ENCODE assay signal across 8 cellular contexts in the genomic region with DNA sequence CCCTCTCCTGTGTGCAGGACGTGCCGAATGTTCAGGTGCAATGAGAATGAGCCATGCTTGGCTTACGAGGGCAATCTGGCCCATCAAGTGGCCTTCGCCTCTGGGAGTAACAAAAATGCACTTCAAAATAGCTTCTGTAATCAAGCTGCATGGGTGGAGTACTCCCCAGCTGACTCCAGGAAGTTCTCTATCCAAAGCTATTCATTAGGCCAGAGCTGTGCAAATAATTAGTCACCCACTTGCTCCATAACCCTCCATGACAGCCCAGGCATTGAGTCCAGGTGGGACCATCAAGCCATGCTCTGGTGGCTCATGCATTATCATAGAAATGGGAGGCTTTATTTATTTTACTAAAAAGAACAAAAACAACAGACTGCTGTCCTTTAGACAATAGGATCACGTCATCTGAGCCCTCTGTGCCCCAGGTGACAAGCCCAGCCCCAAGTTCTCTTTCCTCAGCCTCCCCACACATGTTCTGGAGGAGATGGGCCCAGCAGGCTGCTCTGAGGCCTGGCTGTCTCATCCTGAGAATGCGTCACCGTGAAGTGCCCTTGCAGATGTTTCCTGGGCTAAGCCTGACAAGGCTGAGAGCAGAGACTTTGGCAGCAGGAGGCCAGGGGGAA.
DNase-seq lines count a peak whose midpoint lies in the region; ATAC-seq, FAIRE-seq and TF ChIP-seq lines count a peak whose summit lies in the region.

No MANE protein-coding gene starts in this region.

- no peak overlapping the region for H2AFZ ChIP-seq in astrocyte (ENCODE audit: low read depth, low read length)
- H2AFZ ChIP-seq in mesenchymal stem cell (ENCODE audit: low read depth, low read length) = peak overlapping the region; percentile 60

- H3K4ac ChIP-seq in mesenchymal stem cell (ENCODE audit: low read depth in 1 of 2, low read length in 2 of 2) = no peak overlapping the region

- no peak for TF ChIP-seq CTCF in astrocyte (IDR thresholded peaks at IDR 0.05; ENCODE audit: insufficient read depth, low read depth, low read length)

- TF ChIP-seq POLR2A in GM19099 (IDR thresholded peaks at IDR 0.05; ENCODE audit: extremely low read depth, insufficient read length, low read depth) = peak; percentile 17

- H3K9me3 ChIP-seq in astrocyte (ENCODE audit: insufficient read depth, low read depth, low read length) (no peaks in the 10 kb centered on the region), mesenchymal stem cell (ENCODE audit: control insufficient read depth, low read length) (no peaks in the 10 kb centered on the region), aorta (ENCODE audit: control insufficient read depth, low read length) (no peaks in the 10 kb centered on the region)

- no peaks in the 10 kb centered on the region for H3K27me3 Mint-ChIP-seq in astrocyte (ENCODE audit: low read depth, unreplicated experiment)

- DNase-seq in AG08395 (ENCODE audit: low spot score) (peak; percentile 69), RCC 7860 (ENCODE audit: low spot score) (peak; percentile 5), astrocyte (ENCODE audit: low read depth) (peak; percentile 70), mesenchymal stem cell (peak; percentile 72), aorta (no peak)

- no peak overlapping the region for H2AK5ac ChIP-seq in mesenchymal stem cell (ENCODE audit: low read length, severe bottlenecking)

- 24% methylated on average over 7 of the region's 7 CpGs for WGBS in mesenchymal stem cell
- WGBS in aorta, 2 donors = 82 to 87% methylated on average over 7 of the region's 7 CpGs

- H4K8ac ChIP-seq in mesenchymal stem cell (ENCODE audit: low read length) = peak overlapping the region; percentile 45

- no peak overlapping the region for H3K4me3 Mint-ChIP-seq in astrocyte (ENCODE audit: unreplicated experiment)

- H4K20me1 ChIP-seq in astrocyte (ENCODE audit: insufficient read depth, low read length) = no peaks in the 10 kb centered on the region

- H4K91ac ChIP-seq in mesenchymal stem cell (ENCODE audit: low read length) = peak overlapping the region; percentile 18

- H3K27ac ChIP-seq in astrocyte (ENCODE audit: low read depth, low read length) = peak overlapping the region; percentile 70
- no peak overlapping the region for H3K27ac ChIP-seq in mesenchymal stem cell (ENCODE audit: low read length, poor library complexity, severe bottlenecking)
- H3K27ac ChIP-seq in aorta (ENCODE audit: low read depth in 1 of 2, low read length in 2 of 2) = no peak overlapping the region

- H3K4me1 Mint-ChIP-seq in astrocyte (ENCODE audit: low read depth, unreplicated experiment) = peaks cover 19% of the 10 kb centered on the region

- H3K79me2 ChIP-seq in astrocyte (ENCODE audit: insufficient read depth, low read length) = no peaks in the 10 kb centered on the region

- no peaks in the 10 kb centered on the region for H3K9me3 Mint-ChIP-seq in astrocyte (ENCODE audit: unreplicated experiment)

- H3K18ac ChIP-seq in mesenchymal stem cell (ENCODE audit: low read depth in 1 of 2, low read length in 2 of 2) = peak overlapping the region; percentile 42 to 67

- no peak overlapping the region for H3K14ac ChIP-seq in mesenchymal stem cell (ENCODE audit: low read length in 2 of 2)

- intact Hi-C loops in aorta (cut with DNase I) = no loop called here

- H3K27ac Mint-ChIP-seq in astrocyte (ENCODE audit: unreplicated experiment) = no peak overlapping the region

- H2BK15ac ChIP-seq in mesenchymal stem cell (ENCODE audit: low read depth, poor library complexity, severe bottlenecking) = no peak overlapping the region

- H3K23ac ChIP-seq in mesenchymal stem cell (ENCODE audit: low read length in 2 of 2) = no peak overlapping the region

- no peak overlapping the region for H2BK5ac ChIP-seq in mesenchymal stem cell (ENCODE audit: low read depth, low read length, poor library complexity, severe bottlenecking)

- no peaks in the 10 kb centered on the region for H3K79me1 ChIP-seq in mesenchymal stem cell (replicated peaks; ENCODE audit: low read length, poor library complexity, severe bottlenecking)

- H3K36me3 ChIP-seq in astrocyte (ENCODE audit: insufficient read depth, low read length) (no peaks in the 10 kb centered on the region), mesenchymal stem cell (ENCODE audit: control insufficient read depth in 1 of 2, insufficient read depth in 2 of 2, low read depth in 1 of 2, low read length in 2 of 2) (no peaks in the 10 kb centered on the region), aorta (ENCODE audit: control insufficient read depth in 1 of 2, insufficient read depth in 2 of 2, low read length in 1 of 2) (no peaks in the 10 kb centered on the region)

- H3K36me3 Mint-ChIP-seq in astrocyte (ENCODE audit: low read depth, unreplicated experiment) = no peaks in the 10 kb centered on the region

- H2BK12ac ChIP-seq in mesenchymal stem cell (ENCODE audit: low read length in 2 of 2) = peak overlapping the region; percentile 37 to 38

- H2BK120ac ChIP-seq in mesenchymal stem cell (ENCODE audit: low read depth, low read length) = no peak overlapping the region

- H3K4me2 ChIP-seq in astrocyte (ENCODE audit: low read length) = peak overlapping the region; percentile 6
- no peak overlapping the region for H3K4me2 ChIP-seq in mesenchymal stem cell (ENCODE audit: low read length, poor library complexity, severe bottlenecking)

- peak overlapping the region; percentile 52 for H3K9ac ChIP-seq in astrocyte (ENCODE audit: low read length)
- peak overlapping the region; percentile 17 for H3K9ac ChIP-seq in mesenchymal stem cell (ENCODE audit: low read length)

- H3K4me1 ChIP-seq in astrocyte (ENCODE audit: insufficient read depth, low read length) (peaks cover 18% of the 10 kb centered on the region), mesenchymal stem cell (ENCODE audit: control insufficient read depth, insufficient read depth, low read depth, low read length) (peaks cover 5% of the 10 kb centered on the region), aorta (ENCODE audit: control insufficient read depth in 1 of 2, insufficient read depth in 2 of 2, low read length in 2 of 2) (no peaks in the 10 kb centered on the region)

- FAIRE-seq in RCC 7860 (lab: Jason Lieb, UNC) (no peak), astrocyte (lab: Jason Lieb, UNC) (no peak)

- peak; percentile 94 for ATAC-seq in HG03342 (IDR thresholded peaks at IDR 0.05; ENCODE audit: unreplicated experiment)
- ATAC-seq in aorta (ENCODE audit: low FRiP score) = peak; percentile 60
- ATAC-seq in GM21737 (IDR thresholded peaks at IDR 0.05; ENCODE audit: unreplicated experiment) = no peak

- no peak overlapping the region for H3K4me3 ChIP-seq in astrocyte (ENCODE audit: insufficient read depth, low read depth, low read length)
- H3K4me3 ChIP-seq in mesenchymal stem cell (ENCODE audit: insufficient read depth in 1 of 2, low read depth in 1 of 2, low read length in 2 of 2) = no peak overlapping the region
- no peak overlapping the region for H3K4me3 ChIP-seq in aorta (ENCODE audit: low read length in 2 of 2)

- no peaks in the 10 kb centered on the region for H3K27me3 ChIP-seq in astrocyte (ENCODE audit: insufficient read depth, low read length)
- no peaks in the 10 kb centered on the region for H3K27me3 ChIP-seq in mesenchymal stem cell (ENCODE audit: control insufficient read depth in 1 of 2, insufficient read depth in 1 of 2, low read length in 2 of 2)
- no peaks in the 10 kb centered on the region for H3K27me3 ChIP-seq in aorta (ENCODE audit: control insufficient read depth in 1 of 2, insufficient read depth in 2 of 2, low read length in 1 of 2)

Comparison
In these comparisons a context has a peak if more than half of its experiments do, and no peak if none do; other contexts are left out.
1. DNase-seq: peak in AG08395 (single experiment), RCC 7860 (single experiment), astrocyte (single experiment) and mesenchymal stem cell (single experiment); none in aorta (0 of 2).